22 cellular contexts compared by ENCODE assay signal in the genomic region with DNA sequence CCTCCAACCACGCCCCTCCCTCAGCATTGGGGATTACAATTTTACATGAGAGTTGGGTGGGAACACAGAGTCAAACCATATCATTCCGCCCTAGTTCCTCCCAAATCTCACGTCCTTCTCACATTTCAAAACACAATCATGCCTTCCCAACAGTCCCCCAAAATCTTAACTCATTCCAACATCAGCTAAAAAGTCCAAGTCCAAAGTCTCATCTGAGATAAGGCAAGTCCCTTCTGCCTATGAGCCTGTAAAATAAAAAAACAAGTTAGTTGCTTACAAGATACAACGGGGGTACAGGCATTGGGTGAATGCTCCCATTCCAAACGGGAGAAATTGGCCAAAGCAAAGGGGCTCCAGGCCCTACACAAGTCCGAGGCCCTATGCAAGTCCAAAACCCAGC.
DNase-seq lines count a peak whose midpoint lies in the region; ATAC-seq and TF ChIP-seq lines count a peak whose summit lies in the region.
"Had no signal": no experiment of that assay in that cellular context is flagged by ENCODE, and none has a peak within 500 bp of the region (broad histone marks: within the 10 kb centered on the region; RNA-seq: fewer than 3 reads in every experiment).

No MANE protein-coding gene starts in this region.

- CTCF ChIA-PET in PC-9 (lab: Charles Lee) = no interaction called here

- peak overlapping the region; percentile 67; the same call in 1 of the 2 replicates for H3K27ac ChIP-seq in Karpas-422 (ENCODE audit: low read length)
- peak overlapping the region; percentile 85 for H3K27ac ChIP-seq in PC-9
- H3K27ac ChIP-seq in transverse colon = peak overlapping the region; percentile 50 to 69 (median 52)
- H3K27ac ChIP-seq: BLaER1 had no signal

- peaks cover 5% of the 10 kb centered on the region; the same call in 1 of the 2 replicates for H3K79me2 ChIP-seq in Karpas-422 (ENCODE audit: low read length)
- H3K79me2 ChIP-seq in PC-9 (ENCODE audit: low read depth) = no peaks in the 10 kb centered on the region

- H3K9me3 ChIP-seq in Karpas-422 (ENCODE audit: low read length) = no peaks in the 10 kb centered on the region
- H3K9me3 ChIP-seq in PC-9 (ENCODE audit: insufficient read depth, low read depth) = 0 out of 2 replicates have a peak, but pooled peaks cover 3% of the 10 kb centered on the region
- H3K9me3 ChIP-seq in transverse colon = no peaks in the 10 kb centered on the region
- H3K9me3 ChIP-seq: BE2C, BLaER1 had no signal

- no peak for TF ChIP-seq POLR2A in transverse colon (IDR thresholded peaks at IDR 0.05)

- intact Hi-C loops in PC-9 (cut with micrococcal nuclease; ENCODE audit: unreplicated experiment) (loop anchor here (5.0 kb wide), 1 partner anchor 82 kb away; no protein-coding TSS in a partner anchor), transverse colon (cut with DNase I; ENCODE audit: low total_unique reads) (no loop called here)

- H4K20me1 ChIP-seq in Karpas-422 (ENCODE audit: insufficient read depth, low read depth, low read length) = no peaks in the 10 kb centered on the region
- H4K20me1 ChIP-seq in PC-9 (ENCODE audit: insufficient read depth) = no peaks in the 10 kb centered on the region
- H4K20me1 ChIP-seq: BLaER1 had no signal

- no peak overlapping the region for H3K9ac ChIP-seq in Karpas-422 (ENCODE audit: low read length)
- H3K9ac ChIP-seq: BLaER1 had no signal

- H3K4me3 ChIP-seq in Karpas-422 (ENCODE audit: low read length) (no peak overlapping the region), PC-9 (no peak overlapping the region), transverse colon (no peak overlapping the region)
- H3K4me3 ChIP-seq: BLaER1, GM12878 had no signal

- TF ChIP-seq CTCF in PC-9 (conservative IDR thresholded peaks at IDR 0.05) = no peak
- no peak for TF ChIP-seq CTCF in transverse colon (IDR thresholded peaks at IDR 0.05)

- H3F3A ChIP-seq in PC-9 (ENCODE audit: insufficient read depth, low read depth) = peaks cover 46% of the 10 kb centered on the region

- no peak for TF ChIP-seq EP300 in transverse colon (IDR thresholded peaks at IDR 0.05; ENCODE audit: low read depth)

- H3K9me2 ChIP-seq in Karpas-422 (replicated peaks; ENCODE audit: insufficient read depth, low read length) (no peaks in the 10 kb centered on the region), PC-9 (ENCODE audit: insufficient read depth) (no peaks in the 10 kb centered on the region)

- H3K4me2 ChIP-seq in Karpas-422 (ENCODE audit: low read depth, low read length, poor library complexity, severe bottlenecking) = no peak overlapping the region
- peak overlapping the region; percentile 58 for H3K4me2 ChIP-seq in PC-9
- H3K4me2 ChIP-seq: BLaER1 had no signal

- H2AFZ ChIP-seq in Karpas-422 (ENCODE audit: low read length) (no peak overlapping the region), PC-9 (no peak overlapping the region)

- DNase-seq in Karpas-422 (no peak), PC-9 (no peak), transverse colon (no peak), NCI-H2227 treated with DMSO at 0.1 percent for 48 hours (lab: John Stamatoyannopoulos, UW) (no peak)
- DNase-seq: 8988T; ACHN; BE2C; C1 segment of cervical spinal cord; CD4-positive, alpha-beta memory T cell; CD4-positive, CD25-positive, alpha-beta regulatory T cell; CD8-positive, alpha-beta memory T cell; COR-L47; DMS 273 treated with DMSO at 0.1 percent for 48 hours; DMS153; DMS53; DMS79; DND-41; EL; GDM1 had no signal

- in situ Hi-C loops in transverse colon (cut with MboI; ENCODE audit: low pct_ligation_motif_present in 1 of 4, low pct_unique_long_range_greater_than_20kb in 1 of 4, low sequenced_read_pairs in 3 of 4) = no loop called here

- H3K4me1 ChIP-seq in Karpas-422 (ENCODE audit: low read length) (peaks cover 45% of the 10 kb centered on the region), PC-9 (replicated peaks; ENCODE audit: insufficient read depth) (peaks cover 64% of the 10 kb centered on the region), transverse colon (peaks cover 0 to 55% (median 30%) of the 10 kb centered on the region in 4 donors)
- H3K4me1 ChIP-seq: BE2C, BLaER1 had no signal

- H3K36me3 ChIP-seq in Karpas-422 (ENCODE audit: insufficient read depth, low read length) (peaks cover 79% of the 10 kb centered on the region), PC-9 (ENCODE audit: low read depth) (peaks cover 28% of the 10 kb centered on the region; the same call in 1 of the 2 replicates), transverse colon (no peaks in the 10 kb centered on the region)
- H3K36me3 ChIP-seq: BE2C, BLaER1 had no signal

- no peaks in the 10 kb centered on the region for H3K27me3 ChIP-seq in Karpas-422 (ENCODE audit: low read length)
- H3K27me3 ChIP-seq in PC-9 (ENCODE audit: insufficient read depth, low read depth) = no peaks in the 10 kb centered on the region
- no peaks in the 10 kb centered on the region for H3K27me3 ChIP-seq in transverse colon
- H3K27me3 ChIP-seq: BE2C, BLaER1 had no signal

- ATAC-seq in HG03469 (IDR thresholded peaks at IDR 0.05; ENCODE audit: unreplicated experiment) = no peak
- ATAC-seq: GM12878 had no signal

- 79 to 96% methylated on average over 3 to 6 of the region's 6 CpGs for WGBS in transverse colon (ENCODE audit: low coverage in 1 of 2), 2 donors

- no TSS peak for BruUV-seq in PC-9 (replicated peaks; lab: Mats Ljungman, UMichigan)

- POLR2A ChIA-PET in PC-9 (lab: Charles Lee; ENCODE audit: unreplicated experiment) = no interaction called here
